1 cellular context compared by ENCODE assay signal in the genomic region with DNA sequence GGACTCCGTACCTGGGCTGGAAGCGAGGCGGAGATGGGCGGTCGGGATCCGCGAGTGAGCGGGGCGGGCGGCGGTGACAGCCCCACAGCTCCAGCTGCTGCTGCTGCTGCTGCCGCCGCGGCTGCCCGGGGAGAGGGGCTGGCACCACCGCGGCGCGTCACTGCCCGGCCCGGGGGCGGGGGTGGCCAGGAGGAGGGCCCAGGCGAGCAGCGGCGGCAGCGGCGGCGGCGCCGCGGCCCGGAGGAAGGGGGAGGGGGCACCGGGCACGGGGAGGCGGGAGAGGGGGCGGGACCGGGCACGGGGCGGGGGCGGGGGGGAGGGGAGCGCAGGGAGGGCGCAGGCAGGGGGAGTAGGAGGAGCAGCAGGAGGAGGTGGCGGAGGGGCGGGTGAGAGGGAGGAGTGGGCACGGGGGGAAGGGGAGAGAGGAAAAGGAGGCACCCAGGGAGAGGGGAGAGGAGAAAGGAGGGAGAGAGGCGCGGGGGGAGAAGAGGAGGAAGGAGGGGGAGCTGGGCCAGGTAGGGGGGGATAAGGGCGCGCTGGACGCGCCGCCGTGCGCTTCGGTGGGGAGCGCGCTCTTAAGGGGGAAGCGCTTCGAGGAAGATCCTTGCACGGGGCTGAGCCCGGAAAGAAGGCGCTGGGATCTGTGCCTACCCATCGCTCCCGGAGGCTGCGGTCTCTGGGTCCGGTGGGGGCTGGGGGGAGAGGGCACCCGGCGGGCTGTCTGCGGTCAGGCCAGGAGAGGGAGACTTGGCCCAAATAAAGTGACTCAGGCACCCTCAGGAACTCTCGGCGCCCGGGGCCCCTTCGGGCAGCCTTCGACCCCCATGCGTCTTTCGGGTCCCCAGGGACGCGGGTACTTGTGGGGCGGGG.
A peak's percentile ranks its signal among the peaks of the same experiment; 100 is the strongest.
TF ChIP-seq lines count a peak whose summit lies in the region.

No MANE protein-coding gene starts in this region.

TF ChIP-seq in HEK293, 187 proteins besides CTCF, POLR2A, EP300 and RAD21 (continued from another document and continues in another):
- TF ChIP-seq ZNF692 (tag by site-specific recombination; IDR thresholded peaks at IDR 0.05) (peak; percentile 94), ZBTB11 (tag by site-specific recombination; conservative IDR thresholded peaks at IDR 0.05; ENCODE audit: low read depth) (no peak; the same call in none of the 2 replicates), ZNF645 (tag by site-specific recombination; IDR thresholded peaks at IDR 0.05) (no peak), ZNF391 (tag by site-specific recombination; IDR thresholded peaks at IDR 0.05; ENCODE audit: borderline replicate concordance, low read depth) (0 out of 2 replicates have a peak, but pooled peaks have one; percentile 32), KLF1 (tag by site-specific recombination; IDR thresholded peaks at IDR 0.05) (peak; percentile 38), ZNF571 (tag by site-specific recombination; IDR thresholded peaks at IDR 0.05) (no peak), ZNF169 (tag by site-specific recombination; IDR thresholded peaks at IDR 0.05) (no peak), ZBTB6 (tag by site-specific recombination; IDR thresholded peaks at IDR 0.05) (no peak), KLF16 (tag by site-specific recombination; IDR thresholded peaks at IDR 0.05) (no peak), ZNF248 (tag by site-specific recombination; IDR thresholded peaks at IDR 0.05) (no peak), WT1 (tag by site-specific recombination; IDR thresholded peaks at IDR 0.05) (peak; percentile 87), ZEB2 (tag by site-specific recombination; IDR thresholded peaks at IDR 0.05) (peak; percentile 84), SCRT1 (tag by site-specific recombination; IDR thresholded peaks at IDR 0.05; ENCODE audit: borderline replicate concordance) (no peak), ZBTB48 (tag by site-specific recombination; IDR thresholded peaks at IDR 0.05) (peak; percentile 60; the same call in 1 of the 2 replicates), ZNF274 (IDR thresholded peaks at IDR 0.05; ENCODE audit: low read length) (no peak), ZNF274 (tag by site-specific recombination; IDR thresholded peaks at IDR 0.05; ENCODE audit: borderline replicate concordance) (no peak), ZIC2 (tag by site-specific recombination; IDR thresholded peaks at IDR 0.05) (peak; percentile 53; the same call in 1 of the 2 replicates), ZNF148 (tag by site-specific recombination; IDR thresholded peaks at IDR 0.05; ENCODE audit: borderline replicate concordance) (no peak), ZSCAN16 (tag by site-specific recombination; IDR thresholded peaks at IDR 0.05) (no peak), MZF1 (tag by site-specific recombination; IDR thresholded peaks at IDR 0.05; ENCODE audit: borderline replicate concordance) (peak; percentile 36; the same call in 1 of the 2 replicates), ZNF791 (tag by site-specific recombination; IDR thresholded peaks at IDR 0.05) (no peak), ZSCAN18 (tag by site-specific recombination; IDR thresholded peaks at IDR 0.05) (no peak), ZNF404 (tag by site-specific recombination; IDR thresholded peaks at IDR 0.05) (no peak), ZNF16 (tag by site-specific recombination; IDR thresholded peaks at IDR 0.05; ENCODE audit: low read depth) (no peak), ZNF610 (tag by site-specific recombination; IDR thresholded peaks at IDR 0.05; ENCODE audit: borderline replicate concordance) (no peak), ZNF785 (tag by site-specific recombination; IDR thresholded peaks at IDR 0.05) (no peak), ZNF280C (tag by site-specific recombination; IDR thresholded peaks at IDR 0.05) (no peak), ZNF792 (tag by site-specific recombination; IDR thresholded peaks at IDR 0.05) (no peak), GLIS1 (tag by site-specific recombination; IDR thresholded peaks at IDR 0.05) (peak; percentile 91), ZBTB44 (tag by site-specific recombination; IDR thresholded peaks at IDR 0.05) (no peak)
- TF ChIP-seq, protein P1, sequence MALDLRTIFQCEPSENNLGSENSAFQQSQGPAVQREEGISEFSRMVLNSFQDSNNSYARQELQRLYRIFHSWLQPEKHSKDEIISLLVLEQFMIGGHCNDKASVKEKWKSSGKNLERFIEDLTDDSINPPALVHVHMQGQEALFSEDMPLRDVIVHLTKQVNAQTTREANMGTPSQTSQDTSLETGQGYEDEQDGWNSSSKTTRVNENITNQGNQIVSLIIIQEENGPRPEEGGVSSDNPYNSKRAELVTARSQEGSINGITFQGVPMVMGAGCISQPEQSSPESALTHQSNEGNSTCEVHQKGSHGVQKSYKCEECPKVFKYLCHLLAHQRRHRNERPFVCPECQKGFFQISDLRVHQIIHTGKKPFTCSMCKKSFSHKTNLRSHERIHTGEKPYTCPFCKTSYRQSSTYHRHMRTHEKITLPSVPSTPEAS (tag by site-specific recombination; IDR thresholded peaks at IDR 0.05): no peak
- TF ChIP-seq, protein P2, sequence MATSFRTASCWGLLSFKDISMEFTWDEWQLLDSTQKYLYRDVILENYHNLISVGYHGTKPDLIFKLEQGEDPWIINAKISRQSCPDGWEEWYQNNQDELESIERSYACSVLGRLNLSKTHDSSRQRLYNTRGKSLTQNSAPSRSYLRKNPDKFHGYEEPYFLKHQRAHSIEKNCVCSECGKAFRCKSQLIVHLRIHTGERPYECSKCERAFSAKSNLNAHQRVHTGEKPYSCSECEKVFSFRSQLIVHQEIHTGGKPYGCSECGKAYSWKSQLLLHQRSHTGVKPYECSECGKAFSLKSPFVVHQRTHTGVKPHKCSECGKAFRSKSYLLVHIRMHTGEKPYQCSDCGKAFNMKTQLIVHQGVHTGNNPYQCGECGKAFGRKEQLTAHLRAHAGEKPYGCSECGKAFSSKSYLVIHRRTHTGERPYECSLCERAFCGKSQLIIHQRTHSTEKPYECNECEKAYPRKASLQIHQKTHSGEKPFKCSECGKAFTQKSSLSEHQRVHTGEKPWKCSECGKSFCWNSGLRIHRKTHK (tag by site-specific recombination; IDR thresholded peaks at IDR 0.05): no peak
- TF ChIP-seq, protein P3, sequence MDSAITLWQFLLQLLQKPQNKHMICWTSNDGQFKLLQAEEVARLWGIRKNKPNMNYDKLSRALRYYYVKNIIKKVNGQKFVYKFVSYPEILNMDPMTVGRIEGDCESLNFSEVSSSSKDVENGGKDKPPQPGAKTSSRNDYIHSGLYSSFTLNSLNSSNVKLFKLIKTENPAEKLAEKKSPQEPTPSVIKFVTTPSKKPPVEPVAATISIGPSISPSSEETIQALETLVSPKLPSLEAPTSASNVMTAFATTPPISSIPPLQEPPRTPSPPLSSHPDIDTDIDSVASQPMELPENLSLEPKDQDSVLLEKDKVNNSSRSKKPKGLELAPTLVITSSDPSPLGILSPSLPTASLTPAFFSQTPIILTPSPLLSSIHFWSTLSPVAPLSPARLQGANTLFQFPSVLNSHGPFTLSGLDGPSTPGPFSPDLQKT (IDR thresholded peaks at IDR 0.05; ENCODE audit: borderline replicate concordance, low read depth, low read length): no peak
